ENCODE assay signal across 1 cellular context in genomic region chr2:231227309-231228162, GRCh38.
TF ChIP-seq lines count a peak whose summit lies in the region.

No MANE protein-coding gene starts in this region.

TF ChIP-seq in HepG2, 621 proteins besides CTCF, POLR2A, EP300 and RAD21 (continued from another document and continues in another):
- TF ChIP-seq, protein P1, sequence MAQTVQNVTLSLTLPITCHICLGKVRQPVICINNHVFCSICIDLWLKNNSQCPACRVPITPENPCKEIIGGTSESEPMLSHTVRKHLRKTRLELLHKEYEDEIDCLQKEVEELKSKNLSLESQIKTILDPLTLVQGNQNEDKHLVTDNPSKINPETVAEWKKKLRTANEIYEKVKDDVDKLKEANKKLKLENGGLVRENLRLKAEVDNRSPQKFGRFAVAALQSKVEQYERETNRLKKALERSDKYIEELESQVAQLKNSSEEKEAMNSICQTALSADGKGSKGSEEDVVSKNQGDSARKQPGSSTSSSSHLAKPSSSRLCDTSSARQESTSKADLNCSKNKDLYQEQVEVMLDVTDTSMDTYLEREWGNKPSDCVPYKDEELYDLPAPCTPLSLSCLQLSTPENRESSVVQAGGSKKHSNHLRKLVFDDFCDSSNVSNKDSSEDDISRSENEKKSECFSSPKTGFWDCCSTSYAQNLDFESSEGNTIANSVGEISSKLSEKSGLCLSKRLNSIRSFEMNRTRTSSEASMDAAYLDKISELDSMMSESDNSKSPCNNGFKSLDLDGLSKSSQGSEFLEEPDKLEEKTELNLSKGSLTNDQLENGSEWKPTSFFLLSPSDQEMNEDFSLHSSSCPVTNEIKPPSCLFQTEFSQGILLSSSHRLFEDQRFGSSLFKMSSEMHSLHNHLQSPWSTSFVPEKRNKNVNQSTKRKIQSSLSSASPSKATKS (CRISPR knock-in tag; IDR thresholded peaks at IDR 0.05), result no peak
- TF ChIP-seq FIP1L1 (IDR thresholded peaks at IDR 0.05; ENCODE audit: borderline replicate concordance, insufficient read depth, low read depth, low read length) (no peak), ZFP82 (CRISPR knock-in tag; IDR thresholded peaks at IDR 0.05; ENCODE audit: borderline replicate concordance) (no peak), NFATC3 (CRISPR knock-in tag; IDR thresholded peaks at IDR 0.05) (no peak), SRF (IDR thresholded peaks at IDR 0.05; ENCODE audit: low read depth, low read length) (no peak), SIN3A (IDR thresholded peaks at IDR 0.05; ENCODE audit: borderline replicate concordance, low read depth, low read length) (no peak), HMGXB4 (CRISPR knock-in tag; IDR thresholded peaks at IDR 0.05; ENCODE audit: borderline replicate concordance in 1 of 2, low read depth in 1 of 2) (peak; percentile 63 to 72; a peak in 2 of 4 replicates), ZNF598 (CRISPR knock-in tag; IDR thresholded peaks at IDR 0.05; ENCODE audit: borderline replicate concordance) (0 out of 2 replicates have a peak, but pooled peaks have one; percentile 50), POLR2G (IDR thresholded peaks at IDR 0.05; ENCODE audit: low read depth, low read length) (no peak), SRY (CRISPR knock-in tag; IDR thresholded peaks at IDR 0.05) (no peak), HNRNPL (IDR thresholded peaks at IDR 0.05; ENCODE audit: low read depth, low read length) (no peak), ZFP36L1 (CRISPR knock-in tag; IDR thresholded peaks at IDR 0.05) (no peak), SMC3 (IDR thresholded peaks at IDR 0.05; ENCODE audit: low read length) (peak; percentile 97), NFRKB (IDR thresholded peaks at IDR 0.05) (no peak), ZKSCAN8 (CRISPR knock-in tag; IDR thresholded peaks at IDR 0.05; ENCODE audit: borderline replicate concordance) (peak; percentile 66; the same call in 1 of the 2 replicates), ZFP36 (IDR thresholded peaks at IDR 0.05; ENCODE audit: borderline replicate concordance, low read depth, low read length, partially characterized antibody) (no peak), ERF (CRISPR knock-in tag; IDR thresholded peaks at IDR 0.05) (peak; percentile 57; the same call in 1 of the 2 replicates), BRF2 (CRISPR knock-in tag; IDR thresholded peaks at IDR 0.05) (no peak), FOXK1 (CRISPR knock-in tag; IDR thresholded peaks at IDR 0.05; ENCODE audit: borderline replicate concordance, low read depth) (no peak), CC2D1A (CRISPR knock-in tag; IDR thresholded peaks at IDR 0.05) (no peak), HDAC2 (CRISPR knock-in tag; IDR thresholded peaks at IDR 0.05) (no peak), GABPB1 (CRISPR knock-in tag; IDR thresholded peaks at IDR 0.05) (peak; percentile 15; the same call in 1 of the 2 replicates), CAMTA2 (CRISPR knock-in tag; IDR thresholded peaks at IDR 0.05; ENCODE audit: borderline replicate concordance) (no peak), NKX3-1 (CRISPR knock-in tag; IDR thresholded peaks at IDR 0.05) (no peak), CHD4 (IDR thresholded peaks at IDR 0.05; ENCODE audit: borderline replicate concordance, low read length) (no peak), ZNF124 (CRISPR knock-in tag; IDR thresholded peaks at IDR 0.05) (no peak), ZNF160 (CRISPR knock-in tag; IDR thresholded peaks at IDR 0.05) (no peak), GLI4 (CRISPR knock-in tag; IDR thresholded peaks at IDR 0.05; ENCODE audit: borderline replicate concordance) (no peak), ZNF543 (CRISPR knock-in tag; IDR thresholded peaks at IDR 0.05) (no peak), ZNF468 (CRISPR knock-in tag; IDR thresholded peaks at IDR 0.05) (no peak), RXRB (CRISPR knock-in tag; IDR thresholded peaks at IDR 0.05; ENCODE audit: borderline replicate concordance) (peak; percentile 31; the same call in 1 of the 2 replicates), ZNF354B (CRISPR knock-in tag; IDR thresholded peaks at IDR 0.05) (no peak), ZNF572 (CRISPR knock-in tag; IDR thresholded peaks at IDR 0.05) (no peak), RBAK (CRISPR knock-in tag; IDR thresholded peaks at IDR 0.05) (no peak), ZFP41 (CRISPR knock-in tag; IDR thresholded peaks at IDR 0.05; ENCODE audit: borderline replicate concordance) (no peak), ZNF451 (CRISPR knock-in tag; IDR thresholded peaks at IDR 0.05) (no peak), ZNF251 (CRISPR knock-in tag; IDR thresholded peaks at IDR 0.05) (no peak), NFIC (IDR thresholded peaks at IDR 0.05; ENCODE audit: low read length) (no peak), ZSCAN31 (CRISPR knock-in tag; IDR thresholded peaks at IDR 0.05; ENCODE audit: low read depth) (no peak), SPEN (CRISPR knock-in tag; IDR thresholded peaks at IDR 0.05; ENCODE audit: low read depth) (no peak), MXI1 (IDR thresholded peaks at IDR 0.05; ENCODE audit: borderline replicate concordance, low read depth, low read length) (0 out of 3 replicates have a peak, but pooled peaks have one; percentile 48), MXD4 (CRISPR knock-in tag; IDR thresholded peaks at IDR 0.05) (peak; percentile 41; the same call in 1 of the 2 replicates), ZFYVE20 (CRISPR knock-in tag; IDR thresholded peaks at IDR 0.05; ENCODE audit: borderline replicate concordance, low read depth) (no peak), RBM22 (optimal IDR thresholded peaks at IDR 0.05; ENCODE audit: low read length) (no peak), SIN3B (IDR thresholded peaks at IDR 0.05; ENCODE audit: low read length) (no peak), ZNF556 (CRISPR knock-in tag; IDR thresholded peaks at IDR 0.05; ENCODE audit: borderline replicate concordance) (no peak), HOXA5 (CRISPR knock-in tag; IDR thresholded peaks at IDR 0.05) (no peak), SKIL (CRISPR knock-in tag; IDR thresholded peaks at IDR 0.05; ENCODE audit: borderline replicate concordance) (no peak), ZNF317 (CRISPR knock-in tag; IDR thresholded peaks at IDR 0.05) (no peak), ZNF263 (CRISPR knock-in tag; IDR thresholded peaks at IDR 0.05) (no peak), ZNF652 (CRISPR knock-in tag; IDR thresholded peaks at IDR 0.05; ENCODE audit: borderline replicate concordance, low read depth) (no peak), PPARG (CRISPR knock-in tag; conservative IDR thresholded peaks at IDR 0.05) (0 out of 2 replicates have a peak, but pooled peaks have one; percentile 17), ZNF138 (CRISPR knock-in tag; IDR thresholded peaks at IDR 0.05; ENCODE audit: low read depth) (no peak), NCOR1 (IDR thresholded peaks at IDR 0.05; ENCODE audit: borderline replicate concordance, low read length) (no peak), ZNF446 (CRISPR knock-in tag; IDR thresholded peaks at IDR 0.05) (no peak), SOX13 (IDR thresholded peaks at IDR 0.05) (no peak), SOX13 (CRISPR knock-in tag; conservative IDR thresholded peaks at IDR 0.05 in 1 of 2, IDR thresholded peaks at IDR 0.05 in 1 of 2) (no peak), TBP (CRISPR knock-in tag; IDR thresholded peaks at IDR 0.05) (no peak), NFE2L1 (CRISPR knock-in tag; IDR thresholded peaks at IDR 0.05; ENCODE audit: borderline replicate concordance) (no peak), MAFF (IDR thresholded peaks at IDR 0.05; ENCODE audit: low read depth, low read length) (peak; percentile 18; the same call in 1 of the 2 replicates), HHEX (CRISPR knock-in tag; IDR thresholded peaks at IDR 0.05) (no peak; the same call in 1 of the 2 replicates), IRX3 (CRISPR knock-in tag; IDR thresholded peaks at IDR 0.05; ENCODE audit: borderline replicate concordance, low read depth) (no peak), MIER3 (CRISPR knock-in tag; IDR thresholded peaks at IDR 0.05; ENCODE audit: borderline replicate concordance) (peak; percentile 50; the same call in 1 of the 2 replicates), EED (CRISPR knock-in tag; IDR thresholded peaks at IDR 0.05) (no peak), ZNF841 (CRISPR knock-in tag; IDR thresholded peaks at IDR 0.05; ENCODE audit: borderline replicate concordance) (no peak), ZNF766 (CRISPR knock-in tag; IDR thresholded peaks at IDR 0.05; ENCODE audit: borderline replicate concordance) (no peak), RBFOX2 (IDR thresholded peaks at IDR 0.05; ENCODE audit: low read depth, low read length) (no peak), ZSCAN12 (CRISPR knock-in tag; IDR thresholded peaks at IDR 0.05) (no peak), ZNF333 (CRISPR knock-in tag; IDR thresholded peaks at IDR 0.05; ENCODE audit: borderline replicate concordance) (no peak)
- TF ChIP-seq, protein P2, sequence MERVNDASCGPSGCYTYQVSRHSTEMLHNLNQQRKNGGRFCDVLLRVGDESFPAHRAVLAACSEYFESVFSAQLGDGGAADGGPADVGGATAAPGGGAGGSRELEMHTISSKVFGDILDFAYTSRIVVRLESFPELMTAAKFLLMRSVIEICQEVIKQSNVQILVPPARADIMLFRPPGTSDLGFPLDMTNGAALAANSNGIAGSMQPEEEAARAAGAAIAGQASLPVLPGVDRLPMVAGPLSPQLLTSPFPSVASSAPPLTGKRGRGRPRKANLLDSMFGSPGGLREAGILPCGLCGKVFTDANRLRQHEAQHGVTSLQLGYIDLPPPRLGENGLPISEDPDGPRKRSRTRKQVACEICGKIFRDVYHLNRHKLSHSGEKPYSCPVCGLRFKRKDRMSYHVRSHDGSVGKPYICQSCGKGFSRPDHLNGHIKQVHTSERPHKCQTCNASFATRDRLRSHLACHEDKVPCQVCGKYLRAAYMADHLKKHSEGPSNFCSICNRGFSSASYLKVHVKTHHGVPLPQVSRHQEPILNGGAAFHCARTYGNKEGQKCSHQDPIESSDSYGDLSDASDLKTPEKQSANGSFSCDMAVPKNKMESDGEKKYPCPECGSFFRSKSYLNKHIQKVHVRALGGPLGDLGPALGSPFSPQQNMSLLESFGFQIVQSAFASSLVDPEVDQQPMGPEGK (CRISPR knock-in tag; IDR thresholded peaks at IDR 0.05), result peak; percentile 24; the same call in 1 of the 2 replicates
- TF ChIP-seq, protein P3, sequence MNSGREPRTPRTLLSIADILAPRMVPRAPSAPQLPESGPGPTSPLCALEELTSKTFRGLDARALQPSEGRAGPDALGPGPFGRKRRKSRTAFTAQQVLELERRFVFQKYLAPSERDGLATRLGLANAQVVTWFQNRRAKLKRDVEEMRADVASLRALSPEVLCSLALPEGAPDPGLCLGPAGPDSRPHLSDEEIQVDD (CRISPR knock-in tag; IDR thresholded peaks at IDR 0.05; ENCODE audit: borderline replicate concordance), result no peak
- TF ChIP-seq, protein P4, sequence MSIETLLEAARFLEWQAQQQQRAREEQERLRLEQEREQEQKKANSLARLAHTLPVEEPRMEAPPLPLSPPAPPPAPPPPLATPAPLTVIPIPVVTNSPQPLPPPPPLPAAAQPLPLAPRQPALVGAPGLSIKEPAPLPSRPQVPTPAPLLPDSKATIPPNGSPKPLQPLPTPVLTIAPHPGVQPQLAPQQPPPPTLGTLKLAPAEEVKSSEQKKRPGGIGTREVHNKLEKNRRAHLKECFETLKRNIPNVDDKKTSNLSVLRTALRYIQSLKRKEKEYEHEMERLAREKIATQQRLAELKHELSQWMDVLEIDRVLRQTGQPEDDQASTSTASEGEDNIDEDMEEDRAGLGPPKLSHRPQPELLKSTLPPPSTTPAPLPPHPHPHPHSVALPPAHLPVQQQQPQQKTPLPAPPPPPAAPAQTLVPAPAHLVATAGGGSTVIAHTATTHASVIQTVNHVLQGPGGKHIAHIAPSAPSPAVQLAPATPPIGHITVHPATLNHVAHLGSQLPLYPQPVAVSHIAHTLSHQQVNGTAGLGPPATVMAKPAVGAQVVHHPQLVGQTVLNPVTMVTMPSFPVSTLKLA (IDR thresholded peaks at IDR 0.05), result no peak
- TF ChIP-seq, protein P5, sequence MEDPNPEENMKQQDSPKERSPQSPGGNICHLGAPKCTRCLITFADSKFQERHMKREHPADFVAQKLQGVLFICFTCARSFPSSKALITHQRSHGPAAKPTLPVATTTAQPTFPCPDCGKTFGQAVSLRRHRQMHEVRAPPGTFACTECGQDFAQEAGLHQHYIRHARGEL (CRISPR knock-in tag; IDR thresholded peaks at IDR 0.05), result no peak
- TF ChIP-seq, protein P6, sequence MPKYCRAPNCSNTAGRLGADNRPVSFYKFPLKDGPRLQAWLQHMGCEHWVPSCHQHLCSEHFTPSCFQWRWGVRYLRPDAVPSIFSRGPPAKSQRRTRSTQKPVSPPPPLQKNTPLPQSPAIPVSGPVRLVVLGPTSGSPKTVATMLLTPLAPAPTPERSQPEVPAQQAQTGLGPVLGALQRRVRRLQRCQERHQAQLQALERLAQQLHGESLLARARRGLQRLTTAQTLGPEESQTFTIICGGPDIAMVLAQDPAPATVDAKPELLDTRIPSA (CRISPR knock-in tag; IDR thresholded peaks at IDR 0.05; ENCODE audit: borderline replicate concordance), result no peak
